Comparison of ENCODE assay signal across 8 cellular contexts in the genomic region with DNA sequence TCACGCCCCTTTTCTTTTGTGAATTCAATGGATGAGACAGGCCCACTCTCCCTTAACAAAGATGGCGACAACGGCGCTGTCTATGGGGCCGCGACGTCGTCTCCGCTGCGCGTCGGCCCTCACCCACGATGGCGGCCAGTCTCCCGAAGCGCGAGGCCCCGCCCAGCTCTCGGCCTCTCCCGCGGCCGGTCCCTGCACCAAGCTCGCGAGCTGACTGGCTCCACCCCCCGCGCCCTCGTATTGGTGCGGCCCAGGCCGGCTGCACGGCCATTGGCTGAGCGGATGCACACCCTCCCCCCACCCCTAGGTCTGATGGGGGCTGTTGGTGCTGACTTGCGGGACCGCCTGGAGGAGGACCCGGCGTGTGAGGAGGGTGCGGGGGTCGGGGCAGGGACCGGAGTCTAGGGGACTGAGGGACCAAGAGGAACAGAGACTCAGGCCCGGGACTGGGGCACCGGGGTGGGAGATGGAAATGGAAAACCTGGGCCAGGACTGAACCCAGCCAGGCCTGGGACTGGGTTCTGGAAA. TPM values are rescaled to one million over a fixed set of nuclear protein-coding genes. Genes with fewer than 3 reads are reported as not detected.
A peak's percentile ranks its signal among the peaks of the same experiment; 100 is the strongest.
DNase-seq lines count a peak whose midpoint lies in the region; ATAC-seq, FAIRE-seq and TF ChIP-seq lines count a peak whose summit lies in the region.

No MANE protein-coding gene starts in this region.

- peak overlapping the region; percentile 59 for H4K91ac ChIP-seq in H1 (replicated peaks; ENCODE audit: insufficient read length, low read length)

- H3K79me1 ChIP-seq in H1 (ENCODE audit: low read depth, low read length) (no peaks in the 10 kb centered on the region; the same call in 1 of the 2 replicates), mesendoderm (ENCODE audit: low read length) (peaks cover 2% of the 10 kb centered on the region)

- peak overlapping the region; percentile 69 for H4K5ac ChIP-seq in H1 (ENCODE audit: insufficient read length, low read depth, low read length)
- no peak overlapping the region for H4K5ac ChIP-seq in mesendoderm (ENCODE audit: low read length)

- H3K9me3 ChIP-seq in H1 (ENCODE audit: insufficient read depth in 2 of 2, low read depth in 1 of 2, low read length in 1 of 2): no peaks in the 10 kb centered on the region

- H3K4me2 ChIP-seq in H1 (ENCODE audit: insufficient read depth in 1 of 2, low read depth in 2 of 2, low read length in 2 of 2) (peak overlapping the region; percentile 75 to 82), mesendoderm (ENCODE audit: low read length) (peak overlapping the region; percentile 38)

- peak overlapping the region; percentile 92 for H3K56ac ChIP-seq in H1 (replicated peaks; ENCODE audit: insufficient read length, low read depth, low read length)
- peak overlapping the region; percentile 90 for H3K56ac ChIP-seq in mesendoderm (ENCODE audit: low read length)

- H3K27ac ChIP-seq in H1 (ENCODE audit: low read depth, low read length) (peak overlapping the region; percentile 47; the same call in 1 of the 2 replicates), mesendoderm (ENCODE audit: low read depth, low read length) (no peak overlapping the region)

- H3K27me3 ChIP-seq in H1 (replicated peaks in 1 of 4; ENCODE audit: control insufficient read depth in 3 of 4, extremely low read depth in 1 of 4, insufficient read depth in 3 of 4, low read length in 3 of 4) (no peaks in the 10 kb centered on the region), mesendoderm (ENCODE audit: insufficient read depth, low read length, poor library complexity) (no peaks in the 10 kb centered on the region)

- H2AK5ac ChIP-seq in H1 (ENCODE audit: low read depth, low read length): peak overlapping the region; percentile 11; the same call in 1 of the 2 replicates
- no peak overlapping the region for H2AK5ac ChIP-seq in mesendoderm (ENCODE audit: low read length)

- H3K9ac ChIP-seq in H1 (replicated peaks in 1 of 4; ENCODE audit: extremely low read depth in 1 of 4, low read depth in 3 of 4, low read length in 3 of 4) (peak overlapping the region; percentile 62 to 70 (median 64); a peak in 6 of 7 replicates), mesendoderm (ENCODE audit: low read length) (peak overlapping the region; percentile 82)

- WGBS in H1 (ENCODE audit: extremely low coverage in 1 of 2, insufficient coverage in 1 of 2, insufficient read length in 1 of 2, insufficient replicate concordance in 2 of 2, low coverage in 1 of 2, low lambda C conversion rate in 2 of 2, missing lambda C conversion rate in 1 of 2), 2 experiments: 1% methylated on average over 31 of the region's 40 CpGs; no CpG with 5 or more reads in 1 of the 2 experiments
- no CpG with 5 or more reads among the region's 40 CpGs for WGBS in mesendoderm (ENCODE audit: extremely low coverage, insufficient coverage, low lambda C conversion rate)

- H3K18ac ChIP-seq in H1 (ENCODE audit: extremely low read depth, low read length) (peak overlapping the region; percentile 93), mesendoderm (ENCODE audit: low read length) (peak overlapping the region; percentile 24)

- peak overlapping the region; percentile 81; the same call in 1 of the 2 replicates for H4K8ac ChIP-seq in H1 (ENCODE audit: extremely low read depth, insufficient read depth, low read length)
- H4K8ac ChIP-seq in mesendoderm (ENCODE audit: low read depth, low read length): no peak overlapping the region

- TF ChIP-seq EP300 in H1 (IDR thresholded peaks at IDR 0.05; ENCODE audit: borderline replicate concordance in 1 of 2, low read depth in 2 of 2, low read length in 2 of 2): peak in 1 of 2 experiments; percentile 74; a peak in 1 of 3 replicates

- peak overlapping the region; percentile 80 for H3K4ac ChIP-seq in H1 (replicated peaks; ENCODE audit: insufficient read length, low read depth, low read length)
- H3K4ac ChIP-seq in mesendoderm (ENCODE audit: low read depth, low read length): no peak overlapping the region

- no peak for TF ChIP-seq RAD21 in H1 (IDR thresholded peaks at IDR 0.05 in 1 of 2, conservative IDR thresholded peaks at IDR 0.05 in 1 of 2; ENCODE audit: low read depth in 2 of 2, low read length in 2 of 2)

- no peak overlapping the region for H3K14ac ChIP-seq in H1 (ENCODE audit: insufficient read length)

- no peak; a peak in 1 of 3 replicates for TF ChIP-seq POLR2A in H1 (IDR thresholded peaks at IDR 0.05; ENCODE audit: control extremely low read depth in 1 of 2, low read depth in 2 of 2, low read length in 2 of 2)

- TF ChIP-seq CTCF in H1 (IDR thresholded peaks at IDR 0.05; ENCODE audit: control extremely low read depth in 1 of 3, insufficient read depth in 1 of 3, low read depth in 1 of 3, low read length in 3 of 3): no peak

- POLR2A ChIA-PET in H1 (lab: Charles Lee; ENCODE audit: partially characterized antibody): interaction anchor here (0.6 to 30.9 kb wide), 5 partner anchors 1 to 222 kb away, joined by 3 to 788 read pairs (median 4); a partner anchor contains a TSS

- H3K4me3 ChIP-seq in H1 (ENCODE audit: extremely low read depth in 1 of 4, insufficient read depth in 2 of 4, low read depth in 3 of 4, low read length in 4 of 4) (peak overlapping the region; percentile 53 to 87 (median 80)), mesendoderm (ENCODE audit: low read length) (peak overlapping the region; percentile 67)

- H2BK15ac ChIP-seq in H1 (ENCODE audit: low read length): no peak overlapping the region
- H2BK15ac ChIP-seq in mesendoderm (replicated peaks; ENCODE audit: low read depth): no peak overlapping the region

- H3K36me3 ChIP-seq in H1 (ENCODE audit: control insufficient read depth in 2 of 4, insufficient read depth in 4 of 4, low read length in 3 of 4): peaks cover 0 to 11% (median 1%) of the 10 kb centered on the region in 4 experiments; a peak in 1 of 8 replicates
- H3K36me3 ChIP-seq in mesendoderm (ENCODE audit: control insufficient read depth, insufficient read depth, low read length): no peaks in the 10 kb centered on the region

- H2BK120ac ChIP-seq in H1 (replicated peaks; ENCODE audit: low read depth, low read length) (no peak overlapping the region), mesendoderm (ENCODE audit: low read depth, low read length) (no peak overlapping the region)

- no peak overlapping the region for H2BK20ac ChIP-seq in H1 (ENCODE audit: low read length)

- no peak overlapping the region for H2AFZ ChIP-seq in H1 (ENCODE audit: low read length)

- FAIRE-seq in H1 (lab: Jason Lieb, UNC): peak; percentile 83

- H3K23ac ChIP-seq in H1 (ENCODE audit: insufficient read length) (no peak overlapping the region), mesendoderm (ENCODE audit: low read length) (no peak overlapping the region)

- H3K4me1 ChIP-seq in H1 (replicated peaks in 1 of 4; ENCODE audit: control insufficient read depth in 3 of 4, insufficient read depth in 4 of 4, low read length in 3 of 4) (peaks cover 3 to 13% (median 6%) of the 10 kb centered on the region in 4 experiments; a peak in 6 of 7 replicates), mesendoderm (ENCODE audit: control insufficient read depth, low read depth, low read length) (peaks cover 9% of the 10 kb centered on the region)

- DNase-seq in AG08395 (ENCODE audit: low spot score): peak; percentile 96
- peak; percentile 98 for DNase-seq in NCI-H748 treated with DMSO at 0.1 percent for 48 hours (lab: John Stamatoyannopoulos, UW)
- DNase-seq in activated CD8-positive, alpha-beta memory T cell treated with anti-CD3 and anti-CD28 coated beads, Interleukin-2, amount 50 U/mL, for 24 hours (ENCODE audit: extremely low read depth): peak; percentile 89
- peak; percentile 91 to 95 for DNase-seq in H1 (ENCODE audit: low read depth in 1 of 2, low spot score in 2 of 2)
- peak; percentile 99 for DNase-seq in mesendoderm
- DNase-seq in stimulated activated CD8-positive, alpha-beta memory T cell treated with anti-CD3 and anti-CD28 coated beads, Interleukin-12 subunit alpha, Interleukin-12 subunit beta, amount 100 ng/mL, for 24 hours (ENCODE audit: extremely low read depth): peak; percentile 99

- CTCF ChIA-PET in H1 (lab: Charles Lee; ENCODE audit: partially characterized antibody): interaction anchor here (0.9 kb wide), 1 partner anchor 10 kb away, joined by 3 read pairs; no protein-coding TSS in a partner anchor

- H3K23me2 ChIP-seq in H1 (ENCODE audit: low read depth, low read length): peaks cover 15% of the 10 kb centered on the region

- peaks cover 0 to 15% of the 10 kb centered on the region in 2 experiments; a peak in 3 of 4 replicates for H3K79me2 ChIP-seq in H1 (ENCODE audit: control insufficient read depth in 1 of 2, insufficient read depth in 2 of 2, low read length in 2 of 2)
- H3K79me2 ChIP-seq in mesendoderm (ENCODE audit: control insufficient read depth, insufficient read depth, low read length): no peaks in the 10 kb centered on the region

- ATAC-seq in GM19043 (IDR thresholded peaks at IDR 0.05; ENCODE audit: low read depth, unreplicated experiment): peak; percentile 56
- peak; percentile 70 for ATAC-seq in HG03354 (IDR thresholded peaks at IDR 0.05; ENCODE audit: poor library complexity, severe bottlenecking, unreplicated experiment)

- H2BK5ac ChIP-seq in H1 (ENCODE audit: low read depth, low read length) (peak overlapping the region; percentile 90), mesendoderm (ENCODE audit: low read length) (no peak overlapping the region)

- H2BK12ac ChIP-seq in H1 (ENCODE audit: low read depth, low read length): 0 out of 2 replicates have a peak overlapping the region, but pooled peaks have one; percentile 53

- H4K20me1 ChIP-seq in H1 (replicated peaks in 1 of 2; ENCODE audit: control insufficient read depth in 1 of 2, insufficient read depth in 2 of 2, low read length in 2 of 2): peaks cover 2 to 5% of the 10 kb centered on the region in 2 experiments

RNA-seq across cellular contexts. Expression of a gene that starts 4.8 kb away (rescaled TPM):
- total RNA-seq in H1 (2021; fragmentation: NEBNext Ultra II Directional; extraction: Animal tissue kit (Norgen Biotek cat#: 25700)): 60.9 and 61.6 TPM in 2 replicates
- polyA plus RNA-seq in H1 (2011; rRNA removed): 43.9 and 81.8 TPM in 2 replicates
- polyA plus RNA-seq in H1 (2011; cell fraction: cytosol; rRNA removed): 48.1 TPM
- polyA plus RNA-seq in H1 (2011; cell fraction: nucleus; rRNA removed): 85.3 TPM
- 43.7 to 47.8 TPM (median 45.2 TPM) in 4 replicates for polyA plus RNA-seq in H1 (2012, experiment 1 of 2)
- 41.5 TPM for polyA plus RNA-seq in H1 (2012, experiment 2 of 2)
- 28.9 TPM for polyA plus RNA-seq in H1 (2013, experiment 1 of 2)
- polyA plus RNA-seq in H1 (2013, experiment 2 of 2): 25.8 TPM
- polyA minus RNA-seq in H1 (2011; rRNA and poly(A)+ RNA removed): 21.2 and 25.9 TPM in 2 replicates
- polyA minus RNA-seq in H1 (2011; cell fraction: cytosol; rRNA and poly(A)+ RNA removed): 37.9 TPM
- polyA minus RNA-seq in H1 (2011; cell fraction: nucleus; rRNA and poly(A)+ RNA removed): 55.2 TPM
- 19.4 TPM for polyA plus RNA-seq in mesendoderm (2013, experiment 1 of 2)
- 20.6 TPM for polyA plus RNA-seq in mesendoderm (2013, experiment 2 of 2)

RNA-seq across cellular contexts. Expression of a gene that starts 5.2 kb away (rescaled TPM):
- total RNA-seq in H1 (2021; fragmentation: NEBNext Ultra II Directional; extraction: Animal tissue kit (Norgen Biotek cat#: 25700)): 1,669 and 1,693 TPM in 2 replicates
- 2,789 and 3,426 TPM in 2 replicates for polyA plus RNA-seq in H1 (2011; rRNA removed)
- polyA plus RNA-seq in H1 (2011; cell fraction: cytosol; rRNA removed): 2,747 TPM
- polyA plus RNA-seq in H1 (2011; cell fraction: nucleus; rRNA removed): 1,998 TPM
- polyA plus RNA-seq in H1 (2012, experiment 1 of 2): 1,368 to 3,492 TPM (median 2,780 TPM) in 4 replicates
- polyA plus RNA-seq in H1 (2012, experiment 2 of 2): 5,563 TPM
- 2,312 TPM for polyA plus RNA-seq in H1 (2013, experiment 1 of 2)
- 2,245 TPM for polyA plus RNA-seq in H1 (2013, experiment 2 of 2)
- polyA minus RNA-seq in H1 (2011; rRNA and poly(A)+ RNA removed): 621 and 624 TPM in 2 replicates
- 738 TPM for polyA minus RNA-seq in H1 (2011; cell fraction: cytosol; rRNA and poly(A)+ RNA removed)
- polyA minus RNA-seq in H1 (2011; cell fraction: nucleus; rRNA and poly(A)+ RNA removed): 950 TPM
- polyA plus RNA-seq in mesendoderm (2013, experiment 1 of 2): 1,890 TPM
- polyA plus RNA-seq in mesendoderm (2013, experiment 2 of 2): 1,896 TPM

RNA-seq across cellular contexts. Expression of a gene that starts 9.3 kb away (rescaled TPM):
- 5.3 and 6.5 TPM in 2 replicates for total RNA-seq in H1 (2021; fragmentation: NEBNext Ultra II Directional; extraction: Animal tissue kit (Norgen Biotek cat#: 25700))
- polyA plus RNA-seq in H1 (2011; rRNA removed): 1.8 and 2.5 TPM in 2 replicates
- 3.0 TPM for polyA plus RNA-seq in H1 (2011; cell fraction: cytosol; rRNA removed)
- polyA plus RNA-seq in H1 (2011; cell fraction: nucleus; rRNA removed): 5.5 TPM
- 3.1 to 4.6 TPM (median 3.9 TPM) in 4 replicates for polyA plus RNA-seq in H1 (2012, experiment 1 of 2)
- polyA plus RNA-seq in H1 (2012, experiment 2 of 2): 1.4 TPM
- 3.6 TPM for polyA plus RNA-seq in H1 (2013, experiment 1 of 2)
- 2.4 TPM for polyA plus RNA-seq in H1 (2013, experiment 2 of 2)
- 1.1 TPM in 2 replicates for polyA minus RNA-seq in H1 (2011; rRNA and poly(A)+ RNA removed)
- 2.1 TPM for polyA minus RNA-seq in H1 (2011; cell fraction: cytosol; rRNA and poly(A)+ RNA removed)
- polyA minus RNA-seq in H1 (2011; cell fraction: nucleus; rRNA and poly(A)+ RNA removed): 2.4 TPM
- polyA plus RNA-seq in mesendoderm (2013, experiment 1 of 2): 1.4 TPM
- polyA plus RNA-seq in mesendoderm (2013, experiment 2 of 2): 1.7 TPM

RNA-seq across cellular contexts. Expression of a gene that starts 13.0 kb away (rescaled TPM):
- total RNA-seq in H1 (2021; fragmentation: NEBNext Ultra II Directional; extraction: Animal tissue kit (Norgen Biotek cat#: 25700)): 8.3 and 9.9 TPM in 2 replicates
- polyA plus RNA-seq in H1 (2011; rRNA removed): 7.5 and 8.2 TPM in 2 replicates
- polyA plus RNA-seq in H1 (2011; cell fraction: cytosol; rRNA removed): 4.7 TPM
- 7.8 TPM for polyA plus RNA-seq in H1 (2011; cell fraction: nucleus; rRNA removed)
- 6.7 to 12.3 TPM (median 10.9 TPM) in 4 replicates for polyA plus RNA-seq in H1 (2012, experiment 1 of 2)
- 12.0 TPM for polyA plus RNA-seq in H1 (2012, experiment 2 of 2)
- 4.4 TPM for polyA plus RNA-seq in H1 (2013, experiment 1 of 2)
- polyA plus RNA-seq in H1 (2013, experiment 2 of 2): 5.6 TPM
- polyA minus RNA-seq in H1 (2011; rRNA and poly(A)+ RNA removed): 3.9 and 5.5 TPM in 2 replicates
- polyA minus RNA-seq in H1 (2011; cell fraction: cytosol; rRNA and poly(A)+ RNA removed): 9.2 TPM
- 9.2 TPM for polyA minus RNA-seq in H1 (2011; cell fraction: nucleus; rRNA and poly(A)+ RNA removed)
- polyA plus RNA-seq in mesendoderm (2013, experiment 1 of 2): 2.0 TPM
- polyA plus RNA-seq in mesendoderm (2013, experiment 2 of 2): 1.9 TPM

RNA-seq across cellular contexts. Expression of a gene that starts 17.6 kb away (rescaled TPM):
- total RNA-seq in H1 (2021; fragmentation: NEBNext Ultra II Directional; extraction: Animal tissue kit (Norgen Biotek cat#: 25700)): not detected in 2 replicates
- not detected in 2 replicates for polyA plus RNA-seq in H1 (2011; rRNA removed)
- polyA plus RNA-seq in H1 (2011; cell fraction: cytosol; rRNA removed): not detected
- not detected for polyA plus RNA-seq in H1 (2011; cell fraction: nucleus; rRNA removed)
- 0.27 to 1.1 TPM (median 0.53 TPM) in 4 replicates for polyA plus RNA-seq in H1 (2012, experiment 1 of 2)
- 1.5 TPM for polyA plus RNA-seq in H1 (2012, experiment 2 of 2)
- polyA plus RNA-seq in H1 (2013, experiment 1 of 2): not detected
- not detected for polyA plus RNA-seq in H1 (2013, experiment 2 of 2)
- polyA minus RNA-seq in H1 (2011; rRNA and poly(A)+ RNA removed): not detected in 2 replicates
- polyA minus RNA-seq in H1 (2011; cell fraction: cytosol; rRNA and poly(A)+ RNA removed): not detected
- not detected for polyA minus RNA-seq in H1 (2011; cell fraction: nucleus; rRNA and poly(A)+ RNA removed)
- not detected for polyA plus RNA-seq in mesendoderm (2013, experiment 1 of 2)
- not detected for polyA plus RNA-seq in mesendoderm (2013, experiment 2 of 2)
